In genomic region chr3:112653209-112653871, GRCh38 we compare ENCODE assay signal across 13 cellular contexts. TPM values are rescaled to one million over a fixed set of nuclear protein-coding genes. Genes with fewer than 3 reads are reported as not detected.
A peak's percentile ranks its signal among the peaks of the same experiment; 100 is the strongest.
DNase-seq lines count a peak whose midpoint lies in the region; ATAC-seq and TF ChIP-seq lines count a peak whose summit lies in the region.
"Had no signal": no experiment of that assay in that cellular context is flagged by ENCODE, and none has a peak within 500 bp of the region (broad histone marks: within the 10 kb centered on the region; RNA-seq: fewer than 3 reads in every experiment).

No MANE protein-coding gene starts in this region.

- WGBS in heart right ventricle, 2 donors: 69 to 72% methylated on average over 5 of the region's 5 CpGs
- 39% methylated on average over 5 of the region's 5 CpGs for WGBS in smooth muscle cell (ENCODE audit: low lambda C conversion rate)

- peak overlapping the region; percentile 20 for H2AFZ ChIP-seq in smooth muscle cell (ENCODE audit: low read depth)

- H3K79me2 ChIP-seq in smooth muscle cell (ENCODE audit: low read depth): no peaks in the 10 kb centered on the region

- no peak for TF ChIP-seq CTCF in heart right ventricle (IDR thresholded peaks at IDR 0.05)
- TF ChIP-seq CTCF in smooth muscle cell (IDR thresholded peaks at IDR 0.05; ENCODE audit: borderline replicate concordance, insufficient read depth, poor library complexity, severe bottlenecking): no peak

- H3K27ac ChIP-seq in heart right ventricle (peak overlapping the region in 9 of 10 donors; percentile 51 to 81 (median 66)), smooth muscle cell (ENCODE audit: low read depth) (peak overlapping the region; percentile 98)
- H3K27ac ChIP-seq: adrenal gland had no signal

- H3K4me1 ChIP-seq in adipocyte (ENCODE audit: control insufficient read depth, insufficient read depth, low read length): peaks cover 64% of the 10 kb centered on the region
- H3K4me1 ChIP-seq in heart right ventricle: peaks cover 0 to 38% (median 8%) of the 10 kb centered on the region in 9 donors
- H3K4me1 ChIP-seq in smooth muscle cell (ENCODE audit: low read depth): peaks cover 15% of the 10 kb centered on the region
- H3K4me1 ChIP-seq: adrenal gland had no signal

- H3K36me3 ChIP-seq in adipocyte (ENCODE audit: control insufficient read depth, insufficient read depth, low read length, severe bottlenecking): no peaks in the 10 kb centered on the region
- no peaks in the 10 kb centered on the region for H3K36me3 ChIP-seq in heart right ventricle
- H3K36me3 ChIP-seq in smooth muscle cell (ENCODE audit: low read depth): no peaks in the 10 kb centered on the region
- H3K36me3 ChIP-seq: adrenal gland had no signal

- peaks cover 20% of the 10 kb centered on the region for H3K27me3 Mint-ChIP-seq in T-helper 2 cell treated with Interferon-gamma antibody and Interleukin-4, amounts not matched to agents 5 μg/mL and 100 μg/mL, for 36 hours (ENCODE audit: low read depth)
- peaks cover 0 to 5% of the 10 kb centered on the region in 2 donors for H3K27me3 Mint-ChIP-seq in stimulated activated naive B cell treated with anti-CD40 and anti-IgM and Interleukin-4, amounts not matched to agents 10 μg/mL and 1 μg/mL and 100 μg/mL, for 72 hours

- H3K27me3 ChIP-seq in adipocyte (replicated peaks; ENCODE audit: control insufficient read depth, insufficient read depth, low read length) (no peaks in the 10 kb centered on the region), heart right ventricle (no peaks in the 10 kb centered on the region), smooth muscle cell (ENCODE audit: low read depth) (no peaks in the 10 kb centered on the region)
- H3K27me3 ChIP-seq: adrenal gland had no signal

- peak overlapping the region; percentile 66 for H3K4me2 ChIP-seq in smooth muscle cell

- peak overlapping the region; percentile 48 for H3K4me3 ChIP-seq in adipocyte (ENCODE audit: low read length)
- no peak overlapping the region for H3K4me3 ChIP-seq in heart right ventricle
- H3K4me3 ChIP-seq in smooth muscle cell: no peak overlapping the region
- H3K4me3 ChIP-seq: adrenal gland had no signal

- H4K20me1 ChIP-seq in smooth muscle cell (ENCODE audit: low read depth): no peaks in the 10 kb centered on the region

- H3K9ac ChIP-seq in adipocyte (ENCODE audit: low read length) (peak overlapping the region; percentile 86), smooth muscle cell (ENCODE audit: low read depth) (peak overlapping the region; percentile 93)

- H3K4me1 Mint-ChIP-seq in T-helper 2 cell treated with Interferon-gamma antibody and Interleukin-4, amounts not matched to agents 5 μg/mL and 100 μg/mL, for 36 hours (ENCODE audit: low read depth): peaks cover 22% of the 10 kb centered on the region
- peaks cover 8 to 14% of the 10 kb centered on the region in 2 donors for H3K4me1 Mint-ChIP-seq in stimulated activated naive B cell treated with anti-CD40 and anti-IgM and Interleukin-4, amounts not matched to agents 10 μg/mL and 1 μg/mL and 100 μg/mL, for 72 hours

- intact Hi-C loops in heart right ventricle (cut with DNase I): no loop called here

- DNase-seq in GM04504 (ENCODE audit: low read depth) (peak; percentile 90), adipocyte (ENCODE audit: low read depth) (peak; percentile 92), heart right ventricle (peak in 1 of 2 donors; percentile 30), smooth muscle cell (lab: John Stamatoyannopoulos, UW; ENCODE audit: unreplicated experiment) (no peak), NCI-H82 (lab: John Stamatoyannopoulos, UW) (no peak)
- DNase-seq in T-helper 2 cell treated with Interferon-gamma antibody and Interleukin-4, amounts not matched to agents 5 μg/mL and 100 μg/mL, for 36 hours (ENCODE audit: low spot score): no peak
- DNase-seq in stimulated activated naive B cell treated with anti-CD40 and anti-IgM and Interleukin-4, amounts not matched to agents 10 μg/mL and 1 μg/mL and 100 μg/mL, for 72 hours: no peak
- DNase-seq: activated CD4-positive, alpha-beta T cell treated with anti-CD3 and anti-CD28 coated beads, Interleukin-2, amount 50 U/mL, for 48 hours; adrenal gland; DMS79; Kasumi-1; occipital lobe had no signal

- peaks cover 4% of the 10 kb centered on the region for H3K36me3 Mint-ChIP-seq in T-helper 2 cell treated with Interferon-gamma antibody and Interleukin-4, amounts not matched to agents 5 μg/mL and 100 μg/mL, for 36 hours (ENCODE audit: low read depth)
- H3K36me3 Mint-ChIP-seq in stimulated activated naive B cell treated with anti-CD40 and anti-IgM and Interleukin-4, amounts not matched to agents 10 μg/mL and 1 μg/mL and 100 μg/mL, for 72 hours: no peaks in the 10 kb centered on the region

- peaks cover 26% of the 10 kb centered on the region for H3F3A ChIP-seq in smooth muscle cell (ENCODE audit: low read depth)

- no peaks in the 10 kb centered on the region for H3K9me3 ChIP-seq in adipocyte (ENCODE audit: control insufficient read depth, low read length)
- peaks cover 0 to 3% (median 0%) of the 10 kb centered on the region in 11 donors for H3K9me3 ChIP-seq in heart right ventricle
- H3K9me3 ChIP-seq in smooth muscle cell (replicated peaks; ENCODE audit: low read depth): no peaks in the 10 kb centered on the region
- H3K9me3 ChIP-seq: adrenal gland had no signal

- H3K4me3 Mint-ChIP-seq in T-helper 2 cell treated with Interferon-gamma antibody and Interleukin-4, amounts not matched to agents 5 μg/mL and 100 μg/mL, for 36 hours: no peak overlapping the region
- no peak overlapping the region for H3K4me3 Mint-ChIP-seq in stimulated activated naive B cell treated with anti-CD40 and anti-IgM and Interleukin-4, amounts not matched to agents 10 μg/mL and 1 μg/mL and 100 μg/mL, for 72 hours

- no peak overlapping the region for H3K27ac Mint-ChIP-seq in T-helper 2 cell treated with Interferon-gamma antibody and Interleukin-4, amounts not matched to agents 5 μg/mL and 100 μg/mL, for 36 hours
- no peak overlapping the region for H3K27ac Mint-ChIP-seq in stimulated activated naive B cell treated with anti-CD40 and anti-IgM and Interleukin-4, amounts not matched to agents 10 μg/mL and 1 μg/mL and 100 μg/mL, for 72 hours

- ATAC-seq in heart right ventricle: peak; percentile 66 to 91 (median 80)
- no peak for ATAC-seq in GM19467 (IDR thresholded peaks at IDR 0.05; ENCODE audit: unreplicated experiment)
- ATAC-seq in stimulated activated naive B cell treated with anti-CD40 and anti-IgM and Interleukin-4, amounts not matched to agents 10 μg/mL and 1 μg/mL and 100 μg/mL, for 72 hours (replicated peaks): no peak

- H3K9me3 Mint-ChIP-seq in T-helper 2 cell treated with Interferon-gamma antibody and Interleukin-4, amounts not matched to agents 5 μg/mL and 100 μg/mL, for 36 hours: peaks cover 2% of the 10 kb centered on the region
- H3K9me3 Mint-ChIP-seq in stimulated activated naive B cell treated with anti-CD40 and anti-IgM and Interleukin-4, amounts not matched to agents 10 μg/mL and 1 μg/mL and 100 μg/mL, for 72 hours: peaks cover 0 to 2% of the 10 kb centered on the region in 2 donors

RNA-seq across cellular contexts. Expression of gene CCDC80, which starts 12.4 kb away (rescaled TPM):
- 100 to 1,000 TPM in 5 of 10 donors, 10 to 100 TPM in 5; 38.6 to 223 (median 99.3) TPM for total RNA-seq in heart right ventricle
- 10 to 100 TPM; 19.8 to 28.7 TPM for polyA plus RNA-seq in heart right ventricle
- 67.9 and 83.2 TPM in 2 replicates for total RNA-seq in smooth muscle cell
- 147 and 159 TPM in 2 replicates for polyA plus RNA-seq in smooth muscle cell

Comparison
In these comparisons a context has a peak if more than half of its experiments do, and no peak if none do; other contexts are left out.
1. DNase-seq: peak in GM04504 (single experiment) and adipocyte (single experiment); none in smooth muscle cell (single experiment), NCI-H82 (single experiment), T-helper 2 cell treated with Interferon-gamma antibody and Interleukin-4, amounts not matched to agents 5 μg/mL and 100 μg/mL, for 36 hours (single experiment) and stimulated activated naive B cell treated with anti-CD40 and anti-IgM and Interleukin-4, amounts not matched to agents 10 μg/mL and 1 μg/mL and 100 μg/mL, for 72 hours (single experiment).
2. ATAC-seq: peak in heart right ventricle (8 of 8); none in GM19467 (single experiment) and stimulated activated naive B cell treated with anti-CD40 and anti-IgM and Interleukin-4, amounts not matched to agents 10 μg/mL and 1 μg/mL and 100 μg/mL, for 72 hours (0 of 2).